In the genomic region with DNA sequence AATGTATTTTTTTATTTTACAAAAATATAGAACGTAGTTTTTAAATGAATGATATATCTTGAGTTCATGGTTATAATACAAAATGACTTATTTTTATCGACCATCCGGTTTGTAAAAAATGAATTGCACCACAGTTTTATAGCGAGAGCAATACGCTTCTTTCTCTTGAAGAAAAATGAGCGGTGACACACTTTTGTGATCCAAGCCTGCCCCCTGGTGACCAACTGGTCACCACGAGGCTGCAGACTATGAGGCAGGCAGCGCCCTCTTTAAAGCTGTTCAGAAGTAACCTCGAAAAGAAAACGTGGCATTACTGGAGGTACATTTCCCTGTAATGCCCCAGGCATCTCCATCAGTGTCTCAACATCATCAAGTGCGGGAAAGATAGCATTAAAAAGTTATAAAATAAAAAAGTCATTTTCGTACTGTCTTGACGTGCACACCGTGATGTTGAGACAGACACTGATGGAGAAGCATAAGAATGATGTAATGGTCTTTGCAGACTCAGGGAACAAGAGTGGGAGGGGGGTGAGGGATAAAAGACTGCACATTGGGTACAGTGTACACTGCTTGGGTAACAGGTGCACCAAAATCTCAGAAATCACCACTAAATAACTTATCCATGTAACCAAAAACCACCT, we compare ENCODE assay signal across 8 cellular contexts.
DNase-seq lines count a peak whose midpoint lies in the region; ATAC-seq and TF ChIP-seq lines count a peak whose summit lies in the region.

No MANE protein-coding gene starts in this region.

- ATAC-seq in foreskin keratinocyte (peak; percentile 71), HG02571 (IDR thresholded peaks at IDR 0.05; ENCODE audit: unreplicated experiment) (no peak)

- H3K9me3 ChIP-seq in transverse colon: no peaks in the 10 kb centered on the region

- intact Hi-C loops in transverse colon (cut with DNase I; ENCODE audit: low total_unique reads): loop anchor here (5.0 kb wide), 1 partner anchor 1909 kb away; no protein-coding TSS in a partner anchor

- no peak overlapping the region for H3K4me3 ChIP-seq in GM12875 (ENCODE audit: low read depth, low read length)
- H3K4me3 ChIP-seq in transverse colon: no peak overlapping the region

- H3K4me1 ChIP-seq in foreskin keratinocyte (no peaks in the 10 kb centered on the region), transverse colon (peaks cover 0 to 16% (median 1%) of the 10 kb centered on the region in 4 donors)

- no peak for TF ChIP-seq EP300 in transverse colon (IDR thresholded peaks at IDR 0.05; ENCODE audit: low read depth)

- in situ Hi-C loops in transverse colon (cut with MboI; ENCODE audit: low pct_ligation_motif_present in 1 of 4, low pct_unique_long_range_greater_than_20kb in 1 of 4, low sequenced_read_pairs in 3 of 4): loop anchor here (5.0 to 25.0 kb wide), 6 partner anchors 634 to 1044 kb away; partner anchors contain the start of gene ADAMTS1 (in 2 of the 4)

- TF ChIP-seq POLR2A in transverse colon (IDR thresholded peaks at IDR 0.05): no peak

- 4 to 10% methylated on average over 7 to 14 of the region's 14 CpGs for WGBS in transverse colon (ENCODE audit: low coverage in 1 of 2), 2 donors

- no peaks in the 10 kb centered on the region for H3K27me3 ChIP-seq in foreskin keratinocyte
- H3K27me3 ChIP-seq in transverse colon: no peaks in the 10 kb centered on the region

- DNase-seq in KG1 (lab: John Stamatoyannopoulos, UW) (peak; percentile 23), RKO (ENCODE audit: low spot score) (peak; percentile 79), foreskin keratinocyte (peak; percentile 58 to 77), occipital lobe (lab: John Stamatoyannopoulos, UW) (peak; percentile 54), transverse colon (peak; percentile 88)
- DNase-seq in activated effector memory CD4-positive, alpha-beta T cell treated with Interleukin-2 at 50 U/mL for 16 hours: peak; percentile 1

- H3K27ac ChIP-seq in foreskin keratinocyte (no peak overlapping the region), transverse colon (no peak overlapping the region)

- no peaks in the 10 kb centered on the region for H3K36me3 ChIP-seq in transverse colon

- TF ChIP-seq CTCF in GM12875 (IDR thresholded peaks at IDR 0.05; ENCODE audit: borderline replicate concordance, insufficient read depth, low read depth, low read length) (peak; percentile 28; the same call in 1 of the 2 replicates), foreskin keratinocyte (conservative IDR thresholded peaks at IDR 0.05) (peak; percentile 97), transverse colon (IDR thresholded peaks at IDR 0.05) (peak; percentile 77 to 86 (median 79))

Comparison
In these comparisons a context has a peak if more than half of its experiments do, and no peak if none do; other contexts are left out.
1. CTCF ChIP-seq: peak in every context shown above with its lines; median percentile 97 in foreskin keratinocyte; 79 in transverse colon; 28 in GM12875.
2. DNase-seq: peak in every context shown above with its lines; median percentile 88 in transverse colon; 79 in RKO; 68 in foreskin keratinocyte; 54 in occipital lobe; 23 in KG1; 1 in activated effector memory CD4-positive, alpha-beta T cell treated with Interleukin-2 at 50 U/mL for 16 hours.